Comparison of ENCODE assay signal across 21 cellular contexts in the genomic region with DNA sequence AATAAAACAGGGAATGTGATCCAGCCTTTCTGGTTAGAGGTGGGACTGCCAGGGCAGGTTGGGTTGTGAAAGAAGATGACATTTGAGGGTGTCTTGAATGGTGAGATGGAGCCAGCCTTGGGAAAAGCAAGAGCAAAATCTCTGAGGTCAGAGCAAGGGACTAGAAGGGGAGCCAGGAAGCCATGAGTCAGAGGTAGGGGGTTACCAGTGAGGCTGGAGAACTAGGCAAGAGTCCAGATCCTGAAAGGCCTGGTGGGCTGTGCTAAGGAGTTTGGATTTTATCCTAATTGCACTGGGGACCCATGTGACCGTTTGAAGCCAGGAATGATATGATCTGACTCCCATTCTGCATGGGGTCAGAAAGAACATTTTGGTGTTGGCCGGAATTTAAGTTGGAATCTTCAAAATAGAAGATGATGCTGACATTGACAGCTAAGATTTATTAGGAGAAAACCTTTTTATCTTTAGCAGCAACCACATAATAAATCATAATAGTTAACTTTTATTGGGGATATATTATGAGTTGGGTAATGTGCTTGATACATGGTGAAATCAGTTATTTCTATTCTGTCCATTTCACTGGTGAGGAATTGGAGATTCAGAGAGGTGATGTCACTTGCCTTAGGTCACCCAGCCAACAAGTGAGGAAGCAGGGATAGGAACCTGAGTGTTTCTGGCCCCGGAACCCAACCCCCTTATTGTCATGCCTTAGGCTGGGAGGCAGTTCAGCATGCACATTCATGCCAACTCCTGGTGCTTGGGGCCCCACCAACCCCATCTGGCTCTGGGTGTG.
DNase-seq lines count a peak whose midpoint lies in the region; ATAC-seq, FAIRE-seq and TF ChIP-seq lines count a peak whose summit lies in the region.
"Had no signal": no experiment of that assay in that cellular context is flagged by ENCODE, and none has a peak within 500 bp of the region (broad histone marks: within the 10 kb centered on the region; RNA-seq: fewer than 3 reads in every experiment).

No MANE protein-coding gene starts in this region.

- H2AFZ ChIP-seq in K562 (ENCODE audit: low read depth, low read length): no peak overlapping the region
- no peak overlapping the region for H2AFZ ChIP-seq in neural progenitor cell (replicated peaks)

- intact Hi-C loops in K562 (cut with micrococcal nuclease): loop anchor here (10.0 kb wide), 1 partner anchor 160 kb away; no protein-coding TSS in a partner anchor

- no peaks in the 10 kb centered on the region for H3K9me3 ChIP-seq in K562 (replicated peaks; ENCODE audit: control insufficient read depth, insufficient read depth, low read depth, low read length)
- H3K9me3 ChIP-seq in neural progenitor cell (ENCODE audit: low read depth): no peaks in the 10 kb centered on the region
- H3K9me3 ChIP-seq: BE2C, psoas muscle, SJSA1 had no signal

- H3K27me3 ChIP-seq in K562 (ENCODE audit: control insufficient read depth in 2 of 2, insufficient read depth in 2 of 2, low read length in 2 of 2) (peaks cover 3 to 39% of the 10 kb centered on the region in 2 experiments; a peak in 2 of 5 replicates), neural progenitor cell (no peaks in the 10 kb centered on the region)
- H3K27me3 ChIP-seq: BE2C, SJSA1 had no signal

- no peak for FAIRE-seq in HTR-8/SVneo (lab: Jason Lieb, UNC)
- FAIRE-seq in K562 (lab: Jason Lieb, UNC): no peak

- no peak overlapping the region for H3K27ac ChIP-seq in K562 (ENCODE audit: extremely low read depth, low read depth, low read length)
- no peak overlapping the region for H3K27ac ChIP-seq in neural progenitor cell
- H3K27ac ChIP-seq: psoas muscle, SJSA1 had no signal

- 2% methylated on average over 3 of the region's 3 CpGs for WGBS in K562 (ENCODE audit: insufficient coverage, low coverage, missing lambda C conversion rate)

- no peak for TF ChIP-seq EP300 in K562 (IDR thresholded peaks at IDR 0.05; ENCODE audit: low read length)

- peak overlapping the region; percentile 82 for H3K27ac Mint-ChIP-seq in neural progenitor cell
- no peak overlapping the region for H3K27ac Mint-ChIP-seq in activated CD8-positive, alpha-beta memory T cell treated with anti-CD3 and anti-CD28 coated beads, Interleukin-2, amount 10 ng/mL, durations not matched to agents 7 days and 5 days
- H3K27ac Mint-ChIP-seq: mesothelial cell of epicardium; nephron; T-helper 2 cell treated with Interferon-gamma antibody and Interleukin-4, amounts not matched to agents 5 μg/mL and 100 μg/mL, for 36 hours had no signal

- H3K9ac ChIP-seq in K562 (ENCODE audit: insufficient read depth in 1 of 2, low read depth in 2 of 2, low read length in 2 of 2): no peak overlapping the region
- H3K9ac ChIP-seq in neural progenitor cell: no peak overlapping the region

- BruUV-seq in K562 (replicated peaks; lab: Mats Ljungman, UMichigan): no TSS peak

- ATAC-seq in K562: no peak
- ATAC-seq in activated CD8-positive, alpha-beta memory T cell treated with anti-CD3 and anti-CD28 coated beads, Interleukin-2, amount 10 ng/mL, durations not matched to agents 7 days and 5 days: no peak
- ATAC-seq: activated CD4-positive, CD25-positive, alpha-beta regulatory T cell treated with anti-CD3 and anti-CD28 coated beads, Interleukin-2, amount 50 U/mL, for 24 hours; PC-3; psoas muscle had no signal

- DNase-seq in AG20443 (ENCODE audit: low spot score) (peak; percentile 53), HTR-8/SVneo (ENCODE audit: insufficient read length, low spot score) (peak; percentile 54), K562 (ENCODE audit: extremely low read depth in 1 of 4, low spot score in 3 of 4) (no peak), neural progenitor cell (ENCODE audit: low spot score) (no peak), inferior parietal cortex (ENCODE audit: extremely low spot score) (no peak), NCI-H1436 treated with DMSO at 0.1 percent for 48 hours (lab: John Stamatoyannopoulos, UW) (no peak), LoVo (ENCODE audit: low spot score) (no peak)
- no peak for DNase-seq in activated CD8-positive, alpha-beta memory T cell treated with anti-CD3 and anti-CD28 coated beads, Interleukin-2, amount 10 ng/mL, durations not matched to agents 7 days and 5 days
- DNase-seq: BE2C; central memory CD4-positive, alpha-beta T cell; effector CD4-positive, alpha-beta T cell; hippocampal formation; NCI-H2107; NCI-H526 treated with DMSO at 0.1 percent for 48 hours; PC-3; psoas muscle had no signal

- H3K36me3 ChIP-seq in K562 (ENCODE audit: control insufficient read depth, insufficient read depth, low read length) (no peaks in the 10 kb centered on the region), neural progenitor cell (no peaks in the 10 kb centered on the region)
- H3K36me3 ChIP-seq: BE2C had no signal

- H3K4me3 Mint-ChIP-seq in neural progenitor cell: no peak overlapping the region
- H3K4me3 Mint-ChIP-seq in activated CD8-positive, alpha-beta memory T cell treated with anti-CD3 and anti-CD28 coated beads, Interleukin-2, amount 10 ng/mL, durations not matched to agents 7 days and 5 days: no peak overlapping the region
- H3K4me3 Mint-ChIP-seq: mesothelial cell of epicardium; nephron; T-helper 2 cell treated with Interferon-gamma antibody and Interleukin-4, amounts not matched to agents 5 μg/mL and 100 μg/mL, for 36 hours had no signal

- H4K20me1 ChIP-seq in K562 (replicated peaks; ENCODE audit: control insufficient read depth, insufficient read depth, low read length) (no peaks in the 10 kb centered on the region), neural progenitor cell (ENCODE audit: low read depth) (no peaks in the 10 kb centered on the region)

- no peaks in the 10 kb centered on the region for H3F3A ChIP-seq in neural progenitor cell (ENCODE audit: low read depth)

- no peaks in the 10 kb centered on the region for H3K9me1 ChIP-seq in K562 (ENCODE audit: control insufficient read depth, insufficient read depth, low read length)

- H3K79me2 ChIP-seq in K562 (ENCODE audit: control insufficient read depth, insufficient read depth, low read length): no peaks in the 10 kb centered on the region
- no peaks in the 10 kb centered on the region for H3K79me2 ChIP-seq in neural progenitor cell (ENCODE audit: low read depth)

- peaks cover 10% of the 10 kb centered on the region for H3K36me3 Mint-ChIP-seq in neural progenitor cell
- no peaks in the 10 kb centered on the region for H3K36me3 Mint-ChIP-seq in activated CD8-positive, alpha-beta memory T cell treated with anti-CD3 and anti-CD28 coated beads, Interleukin-2, amount 10 ng/mL, durations not matched to agents 7 days and 5 days

- POLR2A ChIA-PET in K562 (lab: Yijun Ruan, JAX): no interaction called here

- H3K4me3 ChIP-seq in K562: no peak overlapping the region
- no peak overlapping the region for H3K4me3 ChIP-seq in neural progenitor cell
- H3K4me3 ChIP-seq: psoas muscle, SJSA1 had no signal

- TF ChIP-seq RAD21 in K562 (CRISPR knock-in tag; conservative IDR thresholded peaks at IDR 0.05 in 1 of 2, IDR thresholded peaks at IDR 0.05 in 1 of 2): no peak

- CTCF ChIA-PET in K562 (lab: Yijun Ruan, JAX; ENCODE audit: low intra/inter-chr PET ratio): no interaction called here
- CTCF ChIA-PET in activated CD8-positive, alpha-beta memory T cell treated with anti-CD3 and anti-CD28 coated beads, Interleukin-2, amount 10 ng/mL, durations not matched to agents 7 days and 5 days (lab: Charles Lee): no interaction called here

- no peaks in the 10 kb centered on the region for H3K4me1 ChIP-seq in K562 (replicated peaks in 1 of 2; ENCODE audit: control insufficient read depth in 2 of 2, insufficient read depth in 2 of 2, low read length in 2 of 2)
- no peaks in the 10 kb centered on the region for H3K4me1 ChIP-seq in neural progenitor cell
- H3K4me1 ChIP-seq: BE2C, psoas muscle had no signal

- in situ Hi-C loops in K562 (cut with MboI): no loop called here

- H3K27me3 Mint-ChIP-seq in neural progenitor cell (ENCODE audit: insufficient read depth, low read depth): peaks cover 8% of the 10 kb centered on the region
- H3K27me3 Mint-ChIP-seq in activated CD8-positive, alpha-beta memory T cell treated with anti-CD3 and anti-CD28 coated beads, Interleukin-2, amount 10 ng/mL, durations not matched to agents 7 days and 5 days: no peaks in the 10 kb centered on the region

- TF ChIP-seq CTCF in K562 (IDR thresholded peaks at IDR 0.05 in 2 of 3, conservative IDR thresholded peaks at IDR 0.05 in 1 of 3; ENCODE audit: insufficient read depth in 2 of 3, low read depth in 1 of 3, low read length in 3 of 3): no peak
- no peak for TF ChIP-seq CTCF in neural progenitor cell (IDR thresholded peaks at IDR 0.05)

- H3K4me1 Mint-ChIP-seq in neural progenitor cell: peaks cover 16% of the 10 kb centered on the region
- no peaks in the 10 kb centered on the region for H3K4me1 Mint-ChIP-seq in activated CD8-positive, alpha-beta memory T cell treated with anti-CD3 and anti-CD28 coated beads, Interleukin-2, amount 10 ng/mL, durations not matched to agents 7 days and 5 days

- H3K4me2 ChIP-seq in K562 (ENCODE audit: insufficient read depth, low read length) (no peak overlapping the region), neural progenitor cell (no peak overlapping the region)

- TF ChIP-seq POLR2A in K562 (conservative IDR thresholded peaks at IDR 0.05): no peak

- no peaks in the 10 kb centered on the region for H3K9me3 Mint-ChIP-seq in neural progenitor cell
- H3K9me3 Mint-ChIP-seq in activated CD8-positive, alpha-beta memory T cell treated with anti-CD3 and anti-CD28 coated beads, Interleukin-2, amount 10 ng/mL, durations not matched to agents 7 days and 5 days (ENCODE audit: low read depth): no peaks in the 10 kb centered on the region
- H3K9me3 Mint-ChIP-seq: mesothelial cell of epicardium; nephron; T-helper 2 cell treated with Interferon-gamma antibody and Interleukin-4, amounts not matched to agents 5 μg/mL and 100 μg/mL, for 36 hours had no signal

TF ChIP-seq in K562, 482 proteins besides CTCF, POLR2A, EP300 and RAD21:
- TF ChIP-seq TFAM (CRISPR knock-in tag; conservative IDR thresholded peaks at IDR 0.05) (no peak), HNRNPLL (IDR thresholded peaks at IDR 0.05; ENCODE audit: low read depth, low read length, poor library complexity, severe bottlenecking) (no peak), PKNOX1 (IDR thresholded peaks at IDR 0.05) (0 out of 2 replicates have a peak, but pooled peaks have one; percentile 11)

Comparison
In these comparisons a context has a peak if more than half of its experiments do, and no peak if none do; other contexts are left out.
1. DNase-seq: peak in AG20443 (single experiment) and HTR-8/SVneo (single experiment); none in K562 (0 of 4), neural progenitor cell (single experiment), inferior parietal cortex (single experiment), NCI-H1436 treated with DMSO at 0.1 percent for 48 hours (single experiment), LoVo (single experiment) and activated CD8-positive, alpha-beta memory T cell treated with anti-CD3 and anti-CD28 coated beads, Interleukin-2, amount 10 ng/mL, durations not matched to agents 7 days and 5 days (single experiment).